14 cellular contexts compared by ENCODE assay signal in the genomic region with DNA sequence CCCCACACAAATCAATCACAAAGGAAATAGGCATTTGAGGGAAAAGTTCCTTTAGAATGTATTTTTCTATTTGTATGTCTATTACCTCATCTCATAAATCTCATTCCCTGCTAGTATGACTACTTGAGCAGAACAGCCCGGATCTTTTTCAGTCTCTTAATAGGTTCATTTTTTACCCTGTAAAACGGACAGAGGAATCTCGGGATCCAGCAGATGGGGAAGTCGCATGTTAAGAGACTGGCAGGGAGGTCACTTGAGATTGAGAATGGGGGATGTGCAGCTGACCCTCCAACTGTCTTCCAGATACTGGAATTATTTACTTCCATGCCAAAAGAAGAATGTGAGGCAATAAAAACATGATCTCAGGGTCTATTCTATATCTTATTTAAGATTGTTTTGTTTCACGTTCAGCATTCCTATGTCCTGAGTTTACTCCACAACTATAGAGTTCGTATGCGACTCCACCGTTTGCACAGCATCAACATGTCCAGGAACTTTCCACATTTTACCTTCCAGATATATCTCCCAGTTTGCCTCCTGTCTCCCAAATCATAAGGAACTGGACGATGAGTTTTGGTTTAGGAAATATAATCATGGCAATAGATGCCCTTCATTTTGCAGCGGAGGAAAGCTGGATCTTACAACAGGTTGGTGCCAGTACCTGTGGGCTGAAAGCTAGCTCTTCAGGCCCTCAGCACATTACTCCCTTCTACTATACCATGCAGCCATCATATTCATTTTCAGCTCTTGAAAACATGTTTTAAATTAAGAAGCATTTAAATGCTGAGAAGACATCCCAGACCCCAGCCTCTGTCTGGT.
DNase-seq lines count a peak whose midpoint lies in the region; ATAC-seq and TF ChIP-seq lines count a peak whose summit lies in the region.
"Had no signal": no experiment of that assay in that cellular context is flagged by ENCODE, and none has a peak within 500 bp of the region (broad histone marks: within the 10 kb centered on the region; RNA-seq: fewer than 3 reads in every experiment).

No MANE protein-coding gene starts in this region.

- DNase-seq in CD8-positive, alpha-beta memory T cell: no peak
- DNase-seq in SJSA1 (ENCODE audit: low read depth in 1 of 2, low spot score in 2 of 2): peak; percentile 49 to 61
- peak; percentile 48 for DNase-seq in fibroblast of the aortic adventitia (ENCODE audit: low read depth)
- peak; percentile 48 for DNase-seq in skeletal muscle cell (ENCODE audit: low read depth)
- no peak for DNase-seq in SK-N-DZ (ENCODE audit: low spot score)
- DNase-seq in activated CD4-positive, CD25-positive, alpha-beta regulatory T cell (lab: John Stamatoyannopoulos, UW): no peak
- DNase-seq in GM19240 (ENCODE audit: insufficient read length, low spot score): no peak
- DNase-seq: activated naive CD4-positive, alpha-beta T cell treated with anti-CD3 and anti-CD28 coated beads for 36 hours; dorsolateral prefrontal cortex; NCI-H226; stimulated activated CD4-positive, alpha-beta T cell treated with anti-CD3 and anti-CD28 coated beads, Interleukin-4, amount 100 ng/mL, for 24 hours; stimulated activated naive CD4-positive, alpha-beta T cell treated with Interleukin-2 at 50 U/mL for 16 hours had no signal

- no peaks in the 10 kb centered on the region for H3K27me3 ChIP-seq in CD8-positive, alpha-beta memory T cell (ENCODE audit: insufficient read depth, low read length, poor library complexity, severe bottlenecking)
- no peaks in the 10 kb centered on the region for H3K27me3 ChIP-seq in SJSA1 (replicated peaks)
- H3K27me3 ChIP-seq: dorsolateral prefrontal cortex had no signal

- peaks cover 19% of the 10 kb centered on the region for H3K4me1 ChIP-seq in CD8-positive, alpha-beta memory T cell (ENCODE audit: insufficient read depth, low read length)
- peaks cover 77% of the 10 kb centered on the region for H3K4me1 ChIP-seq in SJSA1 (replicated peaks)

- H3K4me3 Mint-ChIP-seq in CD8-positive, alpha-beta memory T cell: no peak overlapping the region
- H3K4me3 Mint-ChIP-seq in stimulated activated memory B cell treated with anti-CD40 and anti-IgM and Interleukin-4, amounts not matched to agents 10 μg/mL and 1 μg/mL and 100 μg/mL, for 72 hours: no peak overlapping the region
- H3K4me3 Mint-ChIP-seq: activated naive CD4-positive, alpha-beta T cell treated with anti-CD3 and anti-CD28 coated beads for 36 hours had no signal

- H3K9me3 Mint-ChIP-seq in CD8-positive, alpha-beta memory T cell: no peaks in the 10 kb centered on the region
- no peaks in the 10 kb centered on the region for H3K9me3 Mint-ChIP-seq in stimulated activated memory B cell treated with anti-CD40 and anti-IgM and Interleukin-4, amounts not matched to agents 10 μg/mL and 1 μg/mL and 100 μg/mL, for 72 hours
- H3K9me3 Mint-ChIP-seq: activated naive CD4-positive, alpha-beta T cell treated with anti-CD3 and anti-CD28 coated beads for 36 hours had no signal

- CTCF ChIA-PET in CD8-positive, alpha-beta memory T cell (lab: Charles Lee): interaction anchor here (1.6 to 3.0 kb wide), 2 partner anchors 61 to 181 kb away, joined by 4 to 19 read pairs; a partner anchor contains a TSS

- no peak for TF ChIP-seq CTCF in fibroblast of the aortic adventitia (IDR thresholded peaks at IDR 0.05; ENCODE audit: insufficient read depth, low read length)

- POLR2A ChIA-PET in CD8-positive, alpha-beta memory T cell (lab: Charles Lee): no interaction called here

- no peak overlapping the region for H3K4me3 ChIP-seq in CD8-positive, alpha-beta memory T cell (ENCODE audit: low read length)
- no peak overlapping the region for H3K4me3 ChIP-seq in SJSA1
- no peak overlapping the region for H3K4me3 ChIP-seq in fibroblast of the aortic adventitia (ENCODE audit: low read depth, low read length)
- no peak overlapping the region for H3K4me3 ChIP-seq in skeletal muscle cell (ENCODE audit: low read depth, low read length)
- H3K4me3 ChIP-seq: dorsolateral prefrontal cortex, prostate gland had no signal

- no peak overlapping the region for H3K27ac ChIP-seq in CD8-positive, alpha-beta memory T cell (ENCODE audit: low read depth, low read length)
- peak overlapping the region; percentile 86 for H3K27ac ChIP-seq in SJSA1
- H3K27ac ChIP-seq: dorsolateral prefrontal cortex had no signal

- H3K27ac Mint-ChIP-seq in CD8-positive, alpha-beta memory T cell: peak overlapping the region in 6 of 8 donors; percentile 17 to 51 (median 20)
- no peak overlapping the region for H3K27ac Mint-ChIP-seq in stimulated activated memory B cell treated with anti-CD40 and anti-IgM and Interleukin-4, amounts not matched to agents 10 μg/mL and 1 μg/mL and 100 μg/mL, for 72 hours
- H3K27ac Mint-ChIP-seq: activated naive CD4-positive, alpha-beta T cell treated with anti-CD3 and anti-CD28 coated beads for 36 hours had no signal

- no peaks in the 10 kb centered on the region for H3K27me3 Mint-ChIP-seq in CD8-positive, alpha-beta memory T cell
- H3K27me3 Mint-ChIP-seq in stimulated activated memory B cell treated with anti-CD40 and anti-IgM and Interleukin-4, amounts not matched to agents 10 μg/mL and 1 μg/mL and 100 μg/mL, for 72 hours: no peaks in the 10 kb centered on the region

- no peaks in the 10 kb centered on the region for H3K9me3 ChIP-seq in CD8-positive, alpha-beta memory T cell (ENCODE audit: low read length)
- H3K9me3 ChIP-seq in SJSA1 (replicated peaks): no peaks in the 10 kb centered on the region
- H3K9me3 ChIP-seq: prostate gland had no signal

- peaks cover 37 to 67% (median 51%) of the 10 kb centered on the region in 3 donors for H3K4me1 Mint-ChIP-seq in CD8-positive, alpha-beta memory T cell
- H3K4me1 Mint-ChIP-seq in stimulated activated memory B cell treated with anti-CD40 and anti-IgM and Interleukin-4, amounts not matched to agents 10 μg/mL and 1 μg/mL and 100 μg/mL, for 72 hours: peaks cover 34% of the 10 kb centered on the region

- ATAC-seq in stimulated activated memory B cell treated with anti-CD40 and anti-IgM and Interleukin-4, amounts not matched to agents 10 μg/mL and 1 μg/mL and 100 μg/mL, for 72 hours: no peak

- peaks cover 0 to 10% (median 6%) of the 10 kb centered on the region in 3 donors for H3K36me3 Mint-ChIP-seq in CD8-positive, alpha-beta memory T cell
- peaks cover 6% of the 10 kb centered on the region for H3K36me3 Mint-ChIP-seq in stimulated activated memory B cell treated with anti-CD40 and anti-IgM and Interleukin-4, amounts not matched to agents 10 μg/mL and 1 μg/mL and 100 μg/mL, for 72 hours

- no peaks in the 10 kb centered on the region for H3K36me3 ChIP-seq in CD8-positive, alpha-beta memory T cell (ENCODE audit: insufficient read depth, low read length)
- H3K36me3 ChIP-seq in SJSA1: no peaks in the 10 kb centered on the region
- H3K36me3 ChIP-seq: prostate gland had no signal

Comparison
In these comparisons a context has a peak if more than half of its experiments do, and no peak if none do; other contexts are left out.
1. DNase-seq: peak in SJSA1 (2 of 2), fibroblast of the aortic adventitia (single experiment) and skeletal muscle cell (single experiment); none in CD8-positive, alpha-beta memory T cell (0 of 5), SK-N-DZ (single experiment), activated CD4-positive, CD25-positive, alpha-beta regulatory T cell (0 of 4) and GM19240 (single experiment).